In the genomic region with DNA sequence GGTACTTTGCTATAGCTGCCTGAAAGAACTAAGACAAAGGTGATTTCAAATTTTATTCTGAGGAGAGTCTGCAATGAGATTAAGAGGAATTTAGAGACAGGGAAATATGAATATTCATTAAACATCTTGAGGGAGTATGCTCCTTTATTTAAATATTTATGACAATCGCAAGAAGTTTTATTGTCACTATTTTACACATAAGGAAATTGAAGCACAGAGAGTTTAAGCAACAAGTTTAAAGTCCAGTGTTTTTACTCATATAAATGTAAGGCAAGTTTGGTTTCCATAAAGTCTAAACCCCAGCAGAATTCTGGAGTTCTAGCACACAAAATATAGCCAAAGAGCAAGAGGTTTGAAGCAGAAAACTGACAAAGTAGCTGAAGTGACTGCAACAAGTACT, we compare ENCODE assay signal across 25 cellular contexts. TPM values are rescaled to one million over a fixed set of nuclear protein-coding genes. Genes with fewer than 3 reads are reported as not detected.
"Had no signal": no experiment of that assay in that cellular context is flagged by ENCODE, and none has a peak within 500 bp of the region (broad histone marks: within the 10 kb centered on the region; RNA-seq: fewer than 3 reads in every experiment).

No MANE protein-coding gene starts in this region.

- H3K36me3 ChIP-seq: esophagus squamous epithelium, gastrocnemius medialis, heart right ventricle, left ventricle myocardium inferior, lower lobe of right lung had no signal

- ATAC-seq: effector memory CD8-positive, alpha-beta T cell; esophagus mucosa; gastrocnemius medialis; heart right ventricle; left cardiac atrium; left lobe of liver; lower lobe of right lung had no signal

- DNase-seq: cerebellar nuclear complex; cortex of kidney; effector CD8-positive, alpha-beta T cell; effector memory CD8-positive, alpha-beta T cell; endodermal cell; erythroblast; esophagus squamous epithelium; foreskin fibroblast; foreskin melanocyte; gastrocnemius medialis; glutamatergic neuron; head of caudate nucleus; heart right ventricle; hippocampal formation; left cardiac atrium; left ventricle myocardium inferior; lower lobe of right lung; mesenchymal stem cell had no signal

- H3K27ac ChIP-seq: epithelial cell of prostate, esophagus squamous epithelium, gastrocnemius medialis, heart right ventricle, left ventricle myocardium inferior, lower lobe of right lung had no signal

- FAIRE-seq: endometrium, islet of Langerhans, keratinocyte had no signal

- H3K9me3 ChIP-seq: gastrocnemius medialis, lower lobe of right lung had no signal

- H3K27me3 ChIP-seq: esophagus squamous epithelium, gastrocnemius medialis, heart right ventricle had no signal

- H3K4me3 ChIP-seq: esophagus squamous epithelium, gastrocnemius medialis, heart right ventricle, left ventricle myocardium inferior, lower lobe of right lung had no signal

- H3K4me1 ChIP-seq: gastrocnemius medialis, left ventricle myocardium inferior had no signal

RNA-seq across cellular contexts. Expression of gene SAMSN1, which starts 49.3 kb away (rescaled TPM):
- total RNA-seq: chondrocyte had no signal
